ENCODE assay signal across 8 cellular contexts in genomic region chrX:71859637-71860036, GRCh38. TPM values are rescaled to one million over a fixed set of nuclear protein-coding genes. Genes with fewer than 3 reads are reported as not detected.
DNase-seq lines count a peak whose midpoint lies in the region; ATAC-seq, FAIRE-seq and TF ChIP-seq lines count a peak whose summit lies in the region.

No MANE protein-coding gene starts in this region.

- H3K27me3 ChIP-seq in NT2/D1 (ENCODE audit: insufficient read depth, insufficient read length) (peaks cover 3% of the 10 kb centered on the region), lung (ENCODE audit: control insufficient read depth, insufficient read depth) (no peaks in the 10 kb centered on the region)

- no peak for TF ChIP-seq POLR2A in GM12891 (IDR thresholded peaks at IDR 0.05; ENCODE audit: low read depth, low read length)

- no peaks in the 10 kb centered on the region for H3K9me3 ChIP-seq in NT2/D1 (ENCODE audit: insufficient read depth, low read length)
- H3K9me3 ChIP-seq in lung (ENCODE audit: control insufficient read depth in 2 of 2, insufficient read depth in 1 of 2, low read length in 1 of 2) = peaks cover 0 to 2% of the 10 kb centered on the region in 2 donors

- TF ChIP-seq CTCF in CD14-positive monocyte (IDR thresholded peaks at IDR 0.05) = peak; percentile 40
- TF ChIP-seq CTCF in MCF 10A (IDR thresholded peaks at IDR 0.05; ENCODE audit: unreplicated experiment) = peak; percentile 62
- TF ChIP-seq CTCF in lung (IDR thresholded peaks at IDR 0.05; ENCODE audit: control extremely low read depth, extremely low read depth) = peak; percentile 33

- ATAC-seq in lung (ENCODE audit: insufficient read depth, low FRiP score) (no peak), GM18909 (IDR thresholded peaks at IDR 0.05; ENCODE audit: poor library complexity, unreplicated experiment) (no peak), HG03520 (IDR thresholded peaks at IDR 0.05; ENCODE audit: unreplicated experiment) (no peak)

- H3K4me1 Mint-ChIP-seq in CD14-positive monocyte (peaks cover 4% of the 10 kb centered on the region), MCF 10A (ENCODE audit: insufficient read depth, unreplicated experiment) (peaks cover 5% of the 10 kb centered on the region)

- CTCF ChIA-PET in MCF 10A (lab: Yijun Ruan, JAX) = interaction anchor here (0.6 to 2.0 kb wide), 16 partner anchors 11 to 1232 kb away, joined by 3 to 13 read pairs (median 3); no protein-coding TSS in a partner anchor

- peak; percentile 82 for FAIRE-seq in GM12891 (lab: Jason Lieb, UNC)

- H3K36me3 ChIP-seq in NT2/D1 (ENCODE audit: insufficient read depth, insufficient read length, low read length) (no peaks in the 10 kb centered on the region), lung (ENCODE audit: control insufficient read depth in 2 of 2, insufficient read depth in 2 of 2, low read length in 2 of 2) (no peaks in the 10 kb centered on the region)

- intact Hi-C loops in CD14-positive monocyte (cut with micrococcal nuclease) = no loop called here
- intact Hi-C loops in MCF 10A (cut with micrococcal nuclease) = loop anchor here (1.0 kb wide), 1 partner anchor 189 kb away; no protein-coding TSS in a partner anchor

- H3K4me3 ChIP-seq in NT2/D1 (ENCODE audit: insufficient read length, low read depth) (no peak overlapping the region), lung (no peak overlapping the region)

- H3K36me3 Mint-ChIP-seq in CD14-positive monocyte (no peaks in the 10 kb centered on the region), MCF 10A (ENCODE audit: insufficient read depth, unreplicated experiment) (no peaks in the 10 kb centered on the region)

- H3K4me1 ChIP-seq in NT2/D1 (ENCODE audit: insufficient read depth, insufficient read length) (no peaks in the 10 kb centered on the region), lung (ENCODE audit: control insufficient read depth in 2 of 2, insufficient read depth in 2 of 2, low read length in 2 of 2) (no peaks in the 10 kb centered on the region)

- POLR2A ChIA-PET in MCF 10A (lab: Yijun Ruan, JAX) = interaction anchor here (0.9 kb wide), 1 partner anchor 207 kb away, joined by 3 read pairs; no protein-coding TSS in a partner anchor

- H3K9me3 Mint-ChIP-seq in CD14-positive monocyte (peaks cover 0 to 6% (median 0%) of the 10 kb centered on the region in 7 donors), MCF 10A (ENCODE audit: unreplicated experiment) (peaks cover 6% of the 10 kb centered on the region)

- H3K27ac Mint-ChIP-seq in CD14-positive monocyte (no peak overlapping the region), MCF 10A (ENCODE audit: low read depth, unreplicated experiment) (no peak overlapping the region)

- H3K27ac ChIP-seq in lung (ENCODE audit: low read depth in 1 of 2, low read length in 1 of 2) = no peak overlapping the region

- no TSS peak for BruUV-seq in MCF 10A (replicated peaks; lab: Mats Ljungman, UMichigan)

- H3K4me3 Mint-ChIP-seq in CD14-positive monocyte = peak overlapping the region in 1 of 2 donors; percentile 21
- H3K4me3 Mint-ChIP-seq in MCF 10A (ENCODE audit: unreplicated experiment) = no peak overlapping the region

- peaks cover 0 to 24% (median 4%) of the 10 kb centered on the region in 3 donors for H3K27me3 Mint-ChIP-seq in CD14-positive monocyte (ENCODE audit: low read depth in 3 of 3)
- peaks cover 94% of the 10 kb centered on the region for H3K27me3 Mint-ChIP-seq in MCF 10A (ENCODE audit: insufficient read depth, unreplicated experiment)

- DNase-seq in CD14-positive monocyte (ENCODE audit: low spot score) = no peak
- DNase-seq in GM12891 (ENCODE audit: insufficient read length, low spot score) = no peak
- DNase-seq in NT2/D1 (ENCODE audit: low read depth, low spot score) = peak; percentile 15
- DNase-seq in MCF 10A (ENCODE audit: unreplicated experiment) = peak; percentile 61
- peak; percentile 44 for DNase-seq in lung (ENCODE audit: low spot score)
- DNase-seq in NCI-H1436 (lab: John Stamatoyannopoulos, UW) = no peak

- no peak overlapping the region for H3K9ac ChIP-seq in NT2/D1 (ENCODE audit: insufficient read length, low read depth)

- WGBS in lung, 2 donors = 0 to 7% methylated on average over 3 of the region's 3 CpGs

TF ChIP-seq in GM12891, 5 proteins besides CTCF, POLR2A, EP300 and RAD21:
- TF ChIP-seq POLR2AphosphoS5 (IDR thresholded peaks at IDR 0.05; ENCODE audit: low read depth, low read length) (no peak), TAF1 (IDR thresholded peaks at IDR 0.05; ENCODE audit: low read depth, low read length) (no peak), SPI1 (IDR thresholded peaks at IDR 0.05; ENCODE audit: low read depth, low read length) (no peak)

RNA-seq across cellular contexts. Expression of gene NHSL2, which starts 51.0 kb away (rescaled TPM):
- polyA plus RNA-seq in CD14-positive monocyte (10 to 100 TPM; 16.6 to 39.8 TPM), lung (1 to 10 TPM; 1.4 to 2.0 TPM)
- 0.14 TPM for polyA plus RNA-seq in GM12891 (2012; ENCODE audit: low read depth, missing spikeins)
- total RNA-seq in MCF 10A (2022) (not detected in 2 replicates), lung (1 to 10 TPM; 7.5 to 9.9 TPM)

Comparison
In these comparisons a context has a peak if more than half of its experiments do, and no peak if none do; other contexts are left out.
1. DNase-seq: peak in NT2/D1 (single experiment), MCF 10A (single experiment) and lung (single experiment); none in CD14-positive monocyte (single experiment), GM12891 (single experiment) and NCI-H1436 (single experiment).
2. Peak in every context shown above with its lines, with median percentiles within 50 percentile points of each other: CTCF ChIP-seq.